25 cellular contexts compared by ENCODE assay signal in the genomic region with DNA sequence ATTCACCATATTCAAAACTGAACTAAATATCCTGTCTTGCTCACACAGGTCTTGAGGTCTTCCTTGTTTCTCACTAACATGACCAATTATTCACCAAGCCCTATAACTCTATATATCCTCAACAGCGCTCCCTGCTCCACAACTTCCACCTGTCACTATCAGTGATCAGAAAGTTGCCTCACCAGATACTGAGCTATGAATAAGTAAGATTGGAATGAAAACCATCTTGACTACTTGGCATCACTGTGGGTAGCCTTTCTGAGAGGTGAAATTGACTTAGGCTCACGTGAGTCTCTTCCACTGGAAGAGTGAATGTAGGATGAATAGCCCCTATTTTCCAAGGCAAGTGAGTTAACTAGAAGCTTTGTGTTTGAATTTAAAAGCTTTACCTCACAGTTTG.
DNase-seq lines count a peak whose midpoint lies in the region; ATAC-seq and TF ChIP-seq lines count a peak whose summit lies in the region.
"Had no signal": no experiment of that assay in that cellular context is flagged by ENCODE, and none has a peak within 500 bp of the region (broad histone marks: within the 10 kb centered on the region; RNA-seq: fewer than 3 reads in every experiment).

No MANE protein-coding gene starts in this region.

- POLR2A ChIA-PET in HCT116 (lab: Charles Lee): no interaction called here

- H3K4me2 ChIP-seq in HCT116 (ENCODE audit: low read length): no peak overlapping the region

- no peak overlapping the region for H3K4me3 Mint-ChIP-seq in type B pancreatic cell
- H3K4me3 Mint-ChIP-seq: activated CD4-positive, alpha-beta T cell treated with anti-CD3 and anti-CD28 coated beads for 36 hours; CD8-positive, alpha-beta T cell; T-helper 17 cell had no signal

- no peak overlapping the region for H3K9ac ChIP-seq in HCT116 (ENCODE audit: low read length)

- H3K27ac ChIP-seq in HCT116 (ENCODE audit: low read depth, low read length) (no peak overlapping the region), RWPE2 (ENCODE audit: poor library complexity, severe bottlenecking) (no peak overlapping the region), foreskin keratinocyte (no peak overlapping the region)
- H3K27ac ChIP-seq: gastrocnemius medialis, neutrophil, psoas muscle, tibial nerve had no signal

- TF ChIP-seq CTCF in HCT116 (IDR thresholded peaks at IDR 0.05 in 2 of 3, conservative IDR thresholded peaks at IDR 0.05 in 1 of 3; ENCODE audit: borderline replicate concordance in 1 of 3, insufficient read depth in 1 of 3, low read depth in 2 of 3, low read length in 2 of 3) (no peak), RWPE2 (IDR thresholded peaks at IDR 0.05; ENCODE audit: poor library complexity, severe bottlenecking) (no peak), foreskin keratinocyte (conservative IDR thresholded peaks at IDR 0.05) (no peak), type B pancreatic cell (conservative IDR thresholded peaks at IDR 0.05) (no peak)

- H3K9me3 ChIP-seq in HCT116 (ENCODE audit: control insufficient read depth in 1 of 2, insufficient read depth in 1 of 2, low read depth in 1 of 2, low read length in 2 of 2) (no peaks in the 10 kb centered on the region), RWPE2 (ENCODE audit: severe bottlenecking) (no peaks in the 10 kb centered on the region)
- H3K9me3 ChIP-seq: gastrocnemius medialis, neutrophil, psoas muscle, tibial nerve had no signal

- H3K27me3 ChIP-seq in HCT116 (ENCODE audit: insufficient read depth, low read length) (no peaks in the 10 kb centered on the region), RWPE2 (ENCODE audit: insufficient read depth, poor library complexity, severe bottlenecking) (no peaks in the 10 kb centered on the region), foreskin keratinocyte (no peaks in the 10 kb centered on the region)
- H3K27me3 ChIP-seq: gastrocnemius medialis, neutrophil, tibial nerve had no signal

- peaks cover 4% of the 10 kb centered on the region for H3K27me3 Mint-ChIP-seq in type B pancreatic cell
- H3K27me3 Mint-ChIP-seq: activated CD4-positive, alpha-beta T cell treated with anti-CD3 and anti-CD28 coated beads for 36 hours; T-helper 17 cell had no signal

- H3K27ac Mint-ChIP-seq in type B pancreatic cell: peak overlapping the region; percentile 8
- H3K27ac Mint-ChIP-seq: activated CD4-positive, alpha-beta T cell treated with anti-CD3 and anti-CD28 coated beads for 36 hours; CD8-positive, alpha-beta T cell; T-helper 17 cell had no signal

- CTCF ChIA-PET in HCT116 (lab: Charles Lee): no interaction called here

- no peak overlapping the region for H2AFZ ChIP-seq in HCT116 (ENCODE audit: low read depth, low read length, poor library complexity, severe bottlenecking)

- intact Hi-C loops in HCT116 (cut with micrococcal nuclease): no loop called here

- no peaks in the 10 kb centered on the region for H3K79me2 ChIP-seq in HCT116 (ENCODE audit: insufficient read depth, low read length)

- no peaks in the 10 kb centered on the region for H3K4me1 Mint-ChIP-seq in type B pancreatic cell (ENCODE audit: unreplicated experiment)
- H3K4me1 Mint-ChIP-seq: activated CD4-positive, alpha-beta T cell treated with anti-CD3 and anti-CD28 coated beads for 36 hours; T-helper 17 cell had no signal

- RAD21 ChIA-PET in HCT116 (lab: Charles Lee; ENCODE audit: low non-redundant PET in 1 of 2, low total read pairs in 2 of 2, uncharacterized antibody in 2 of 2, unreplicated experiment in 2 of 2): no interaction called here

- H3K9me3 Mint-ChIP-seq in type B pancreatic cell: no peaks in the 10 kb centered on the region

- H3K36me3 ChIP-seq in HCT116 (ENCODE audit: control insufficient read depth in 1 of 2, insufficient read depth in 2 of 2, low read length in 2 of 2) (no peaks in the 10 kb centered on the region), RWPE2 (ENCODE audit: low read depth) (no peaks in the 10 kb centered on the region)
- H3K36me3 ChIP-seq: gastrocnemius medialis, neutrophil, tibial nerve had no signal

- no peak for ATAC-seq in HCT116
- peak; percentile 45; the same call in 2 of the 3 replicates for ATAC-seq in RWPE2 (ENCODE audit: low read depth)
- peak; percentile 77 for ATAC-seq in foreskin keratinocyte
- ATAC-seq in GM18909 (IDR thresholded peaks at IDR 0.05; ENCODE audit: poor library complexity, unreplicated experiment): no peak
- ATAC-seq: activated CD4-positive, alpha-beta T cell treated with anti-CD3 and anti-CD28 coated beads for 36 hours; CD8-positive, alpha-beta T cell; gastrocnemius medialis; psoas muscle; T-helper 17 cell had no signal

- TF ChIP-seq RAD21 in HCT116 (IDR thresholded peaks at IDR 0.05; ENCODE audit: low read depth): no peak

- H3K4me1 ChIP-seq in HCT116 (ENCODE audit: control insufficient read depth in 1 of 2, insufficient read depth in 2 of 2, low read length in 2 of 2) (peaks cover 0 to 4% of the 10 kb centered on the region in 2 experiments; a peak in 1 of 4 replicates), RWPE2 (ENCODE audit: insufficient read depth, poor library complexity, severe bottlenecking) (no peaks in the 10 kb centered on the region), foreskin keratinocyte (no peaks in the 10 kb centered on the region)
- H3K4me1 ChIP-seq: gastrocnemius medialis, psoas muscle, tibial nerve had no signal

- no peak overlapping the region for H3K4me3 ChIP-seq in HCT116 (replicated peaks in 1 of 2; ENCODE audit: low read depth in 1 of 2, low read length in 2 of 2)
- no peak overlapping the region for H3K4me3 ChIP-seq in RWPE2 (ENCODE audit: severe bottlenecking)
- H3K4me3 ChIP-seq: gastrocnemius medialis, lung, psoas muscle, tibial nerve had no signal

- no peaks in the 10 kb centered on the region for H4K20me1 ChIP-seq in HCT116 (ENCODE audit: insufficient read depth)

- TF ChIP-seq POLR2A in HCT116 (IDR thresholded peaks at IDR 0.05; ENCODE audit: borderline replicate concordance, extremely low read depth, insufficient read depth, insufficient read length): no peak

- H3K36me3 Mint-ChIP-seq in type B pancreatic cell: peaks cover 5% of the 10 kb centered on the region
- H3K36me3 Mint-ChIP-seq: CD8-positive, alpha-beta T cell had no signal

- DNase-seq in HCT116 (ENCODE audit: low read depth, low spot score) (no peak), RWPE2 (ENCODE audit: low spot score) (no peak), foreskin keratinocyte (peak; percentile 41 to 70), type B pancreatic cell (ENCODE audit: extremely low spot score, unreplicated experiment) (no peak), NCI-H446 (lab: John Stamatoyannopoulos, UW) (no peak), T-helper 1 cell (no peak)
- DNase-seq: activated CD4-positive, alpha-beta T cell treated with anti-CD3 and anti-CD28 coated beads for 36 hours; activated CD8-positive, alpha-beta memory T cell treated with anti-CD3 and anti-CD28 coated beads for 24 hours; activated gamma-delta T cell; activated T-cell treated with anti-CD3 and anti-CD28 coated beads, Interleukin-2, amount 50 U/mL, for 1 hour; CD8-positive, alpha-beta T cell; gastrocnemius medialis; GDM1; H7; kidney; NCI-H1092; NCI-H2029 treated with DMSO at 0.1 percent for 48 hours; NCI-H446 treated with DMSO at 0.1 percent for 48 hours; psoas muscle; stimulated activated CD8-positive, alpha-beta memory T cell treated with anti-CD3 and anti-CD28 coated beads, Interleukin-4, amount 100 ng/mL, for 48 hours; T-helper 17 cell had no signal

- BruUV-seq in HCT116 (replicated peaks; lab: Mats Ljungman, UMichigan): no TSS peak

- H3K9me2 ChIP-seq in HCT116 (ENCODE audit: insufficient read depth): no peaks in the 10 kb centered on the region

TF ChIP-seq in HCT116, 20 proteins besides CTCF, POLR2A, EP300 and RAD21:
- TF ChIP-seq SIN3A (IDR thresholded peaks at IDR 0.05; ENCODE audit: low read depth): no peak
- no peak for TF ChIP-seq SP1 (IDR thresholded peaks at IDR 0.05; ENCODE audit: low read depth)
- no peak for TF ChIP-seq JUND (IDR thresholded peaks at IDR 0.05)
- TF ChIP-seq CEBPB (IDR thresholded peaks at IDR 0.05; ENCODE audit: low read depth): 0 out of 2 replicates have a peak, but pooled peaks have one; percentile 13
- TF ChIP-seq SRF (IDR thresholded peaks at IDR 0.05; ENCODE audit: low read depth): no peak
- no peak for TF ChIP-seq EZH2phosphoT487 (IDR thresholded peaks at IDR 0.05; ENCODE audit: borderline replicate concordance)
- TF ChIP-seq EGR1 (IDR thresholded peaks at IDR 0.05; ENCODE audit: low read depth): no peak

Comparison
In these comparisons a context has a peak if more than half of its experiments do, and no peak if none do; other contexts are left out.
1. ATAC-seq: peak in RWPE2 (single experiment) and foreskin keratinocyte (single experiment); none in HCT116 (single experiment) and GM18909 (single experiment).
2. DNase-seq: peak in foreskin keratinocyte (2 of 2); none in HCT116 (single experiment), RWPE2 (single experiment), type B pancreatic cell (single experiment), NCI-H446 (0 of 2) and T-helper 1 cell (0 of 5).